Comparison of ENCODE assay signal across 8 cellular contexts in the genomic region with DNA sequence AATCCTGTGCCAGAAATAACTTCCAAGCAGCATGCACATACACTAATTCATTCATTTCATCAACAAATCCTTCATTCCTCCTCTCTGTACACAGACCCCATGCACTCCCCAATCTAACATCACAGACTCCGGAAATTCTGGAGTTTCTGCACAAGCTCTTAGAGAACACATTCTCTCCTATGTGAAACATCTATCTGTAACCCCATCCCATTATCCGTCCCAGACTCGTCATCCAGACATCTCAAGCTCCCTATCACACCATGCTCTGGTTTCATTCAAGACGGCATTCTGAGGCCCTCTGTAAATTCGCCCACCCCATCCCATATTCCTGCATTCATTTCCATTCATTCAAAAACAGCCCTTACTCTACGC. TPM values are rescaled to one million over a fixed set of nuclear protein-coding genes. Genes with fewer than 3 reads are reported as not detected.
DNase-seq lines count a peak whose midpoint lies in the region; ATAC-seq and TF ChIP-seq lines count a peak whose summit lies in the region.

No MANE protein-coding gene starts in this region.

- H3K27me3 ChIP-seq in tibial artery: no peaks in the 10 kb centered on the region

- peaks cover 20% of the 10 kb centered on the region for H3K4me1 Mint-ChIP-seq in activated naive CD8-positive, alpha-beta T cell treated with anti-CD3 and anti-CD28 coated beads, Interleukin-2, amount 10 ng/mL, durations not matched to agents 7 days and 5 days

- H3K4me3 ChIP-seq in tibial artery: peak overlapping the region; percentile 68 to 71

- peak overlapping the region; percentile 98 for H3K4me3 Mint-ChIP-seq in activated naive CD8-positive, alpha-beta T cell treated with anti-CD3 and anti-CD28 coated beads, Interleukin-2, amount 10 ng/mL, durations not matched to agents 7 days and 5 days

- peaks cover 0 to 9% (median 0%) of the 10 kb centered on the region in 3 donors for H3K9me3 ChIP-seq in tibial artery

- peaks cover 6% of the 10 kb centered on the region for H3K9me3 Mint-ChIP-seq in activated naive CD8-positive, alpha-beta T cell treated with anti-CD3 and anti-CD28 coated beads, Interleukin-2, amount 10 ng/mL, durations not matched to agents 7 days and 5 days

- intact Hi-C loops in left colon (cut with DNase I, micrococcal nuclease) (no loop called here), tibial artery (cut with DNase I; ENCODE audit: low total_unique reads) (loop anchor here (5.0 kb wide), 1 partner anchor 106 kb away; no protein-coding TSS in a partner anchor)

- ATAC-seq in HG03066 (IDR thresholded peaks at IDR 0.05; ENCODE audit: low read depth, unreplicated experiment) (peak; percentile 10), left colon (peak; percentile 10)
- ATAC-seq in activated naive CD8-positive, alpha-beta T cell treated with anti-CD3 and anti-CD28 coated beads, Interleukin-2, amount 10 ng/mL, durations not matched to agents 7 days and 5 days (ENCODE audit: low read depth): no peak

- peaks cover 0 to 4% (median 0%) of the 10 kb centered on the region in 3 donors for H3K36me3 ChIP-seq in tibial artery

- no peak for TF ChIP-seq CTCF in tibial artery (IDR thresholded peaks at IDR 0.05)

- H3K27me3 Mint-ChIP-seq in activated naive CD8-positive, alpha-beta T cell treated with anti-CD3 and anti-CD28 coated beads, Interleukin-2, amount 10 ng/mL, durations not matched to agents 7 days and 5 days: no peaks in the 10 kb centered on the region

- H3K36me3 Mint-ChIP-seq in activated naive CD8-positive, alpha-beta T cell treated with anti-CD3 and anti-CD28 coated beads, Interleukin-2, amount 10 ng/mL, durations not matched to agents 7 days and 5 days: peaks cover 21% of the 10 kb centered on the region

- peaks cover 0 to 15% (median 9%) of the 10 kb centered on the region in 4 donors for H3K4me1 ChIP-seq in tibial artery

- H3K27ac ChIP-seq in tibial artery: peak overlapping the region; percentile 86 to 88

- DNase-seq in NCI-H526 treated with DMSO at 0.1 percent for 48 hours (lab: John Stamatoyannopoulos, UW): peak; percentile 62
- DNase-seq in NCI-H526 (lab: John Stamatoyannopoulos, UW): no peak
- no peak for DNase-seq in activated naive CD8-positive, alpha-beta T cell treated with anti-CD3 and anti-CD28 coated beads, Interleukin-2, amount 10 ng/mL, durations not matched to agents 7 days and 5 days
- DNase-seq in left colon: no peak
- no peak for DNase-seq in tibial artery
- no peak for DNase-seq in NCI-H1436 (lab: John Stamatoyannopoulos, UW)
- DNase-seq in activated CD4-positive, CD25-positive, alpha-beta regulatory T cell (lab: John Stamatoyannopoulos, UW): no peak

- H3K27ac Mint-ChIP-seq in activated naive CD8-positive, alpha-beta T cell treated with anti-CD3 and anti-CD28 coated beads, Interleukin-2, amount 10 ng/mL, durations not matched to agents 7 days and 5 days: peak overlapping the region; percentile 93

- POLR2A ChIA-PET in activated naive CD8-positive, alpha-beta T cell treated with anti-CD3 and anti-CD28 coated beads, Interleukin-2, amount 10 ng/mL, durations not matched to agents 7 days and 5 days (lab: Charles Lee): interaction anchor here (0.7 to 2.6 kb wide), 12 partner anchors 10 to 269 kb away, joined by 3 to 16 read pairs (median 4); a partner anchor contains a TSS

RNA-seq across cellular contexts. Expression of a gene that starts 0.6 kb away (rescaled TPM):
- 10 to 100 TPM; 26.5 to 28.3 TPM for total RNA-seq in activated naive CD8-positive, alpha-beta T cell treated with anti-CD3 and anti-CD28 coated beads, Interleukin-2, amount 10 ng/mL, durations not matched to agents 7 days and 5 days
- total RNA-seq in left colon: 10 to 100 TPM; 23.7 to 25.3 TPM

RNA-seq across cellular contexts. Expression of a gene that starts 48.1 kb away (rescaled TPM):
- 10 to 100 TPM; 21.3 to 25.5 TPM for total RNA-seq in activated naive CD8-positive, alpha-beta T cell treated with anti-CD3 and anti-CD28 coated beads, Interleukin-2, amount 10 ng/mL, durations not matched to agents 7 days and 5 days
- total RNA-seq in left colon: 10 to 100 TPM; 68.8 to 75.5 TPM
